In the genomic region with DNA sequence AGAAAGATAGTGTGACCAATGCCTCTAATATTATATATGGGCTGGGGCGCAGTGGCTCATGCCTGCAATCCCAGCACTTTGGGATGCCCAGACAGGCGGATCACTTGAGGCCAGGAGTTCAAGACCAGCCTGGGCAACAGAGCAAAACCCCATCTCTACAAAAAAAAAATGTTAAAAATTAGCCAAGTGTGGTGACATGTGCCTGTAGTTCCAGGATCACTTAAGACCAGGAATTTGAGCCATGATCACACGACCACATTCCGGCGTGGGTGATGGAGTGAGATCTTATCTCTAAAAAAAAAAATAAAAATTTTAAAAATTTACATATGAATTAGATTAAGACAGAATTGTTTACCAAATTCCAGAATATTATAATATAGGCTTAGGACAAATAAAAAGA, we compare ENCODE assay signal across 20 cellular contexts.
"Had no signal": no experiment of that assay in that cellular context is flagged by ENCODE, and none has a peak within 500 bp of the region (broad histone marks: within the 10 kb centered on the region; RNA-seq: fewer than 3 reads in every experiment).

No MANE protein-coding gene starts in this region.

- H3K4me3 Mint-ChIP-seq: activated T-helper 1 cell treated with anti-CD3 and anti-CD28 coated beads, Interleukin-12 subunit alpha, Interleukin-12 subunit beta, Interleukin-2, Interleukin-4 antibody, amounts not matched to agents 30 ng/mL and 10 ng/mL and 1 ng/mL, durations not matched to agents 14 hours and 24 hours and 36 hours; brain; natural killer cell; stimulated activated memory B cell treated with anti-CD40 and anti-IgM and Interleukin-4, amounts not matched to agents 10 μg/mL and 1 μg/mL and 100 μg/mL, for 72 hours had no signal

- H3K27me3 ChIP-seq: gastrocnemius medialis, heart left ventricle, sigmoid colon, upper lobe of left lung had no signal

- H2AFZ ChIP-seq: parathyroid adenoma had no signal

- H3K4me1 ChIP-seq: parathyroid adenoma had no signal

- H3K9me3 Mint-ChIP-seq: activated T-helper 1 cell treated with anti-CD3 and anti-CD28 coated beads, Interleukin-12 subunit alpha, Interleukin-12 subunit beta, Interleukin-2, Interleukin-4 antibody, amounts not matched to agents 30 ng/mL and 10 ng/mL and 1 ng/mL, durations not matched to agents 14 hours and 24 hours and 36 hours; brain; natural killer cell had no signal

- FAIRE-seq: colon had no signal

- H3K27ac ChIP-seq: gastrocnemius medialis, parathyroid adenoma, sigmoid colon, thoracic aorta, upper lobe of left lung, VCaP had no signal

- H3K36me3 ChIP-seq: gastrocnemius medialis, thoracic aorta had no signal

- H3K9ac ChIP-seq: parathyroid adenoma had no signal

- H3K4me3 ChIP-seq: gastrocnemius medialis, heart left ventricle, lung, sigmoid colon, thoracic aorta, upper lobe of left lung had no signal

- ATAC-seq: gastrocnemius medialis; heart left ventricle; left colon; natural killer cell; stimulated activated memory B cell treated with anti-CD40 and anti-IgM and Interleukin-4, amounts not matched to agents 10 μg/mL and 1 μg/mL and 100 μg/mL, for 72 hours had no signal

- DNase-seq: activated CD4-positive, alpha-beta T cell treated with anti-CD3 and anti-CD28 coated beads, Interleukin-2, amount 50 U/mL, for 48 hours; activated T-cell treated with anti-CD3 and anti-CD28 coated beads for 4 hours; anterior cingulate cortex; caudate nucleus; gastrocnemius medialis; heart left ventricle; left colon; natural killer cell; sigmoid colon; stimulated activated CD4-positive, alpha-beta T cell treated with anti-CD3 and anti-CD28 coated beads, Interleukin-4, amount 100 ng/mL, for 24 hours; T-helper 2 cell; upper lobe of left lung had no signal

- H3K27ac Mint-ChIP-seq: activated T-helper 1 cell treated with anti-CD3 and anti-CD28 coated beads, Interleukin-12 subunit alpha, Interleukin-12 subunit beta, Interleukin-2, Interleukin-4 antibody, amounts not matched to agents 30 ng/mL and 10 ng/mL and 1 ng/mL, durations not matched to agents 14 hours and 24 hours and 36 hours; stimulated activated memory B cell treated with anti-CD40 and anti-IgM and Interleukin-4, amounts not matched to agents 10 μg/mL and 1 μg/mL and 100 μg/mL, for 72 hours had no signal

- H3K36me3 Mint-ChIP-seq: natural killer cell had no signal

- H3K9me3 ChIP-seq: gastrocnemius medialis, heart left ventricle, sigmoid colon, thoracic aorta, upper lobe of left lung had no signal

- H3K27me3 Mint-ChIP-seq: brain; stimulated activated memory B cell treated with anti-CD40 and anti-IgM and Interleukin-4, amounts not matched to agents 10 μg/mL and 1 μg/mL and 100 μg/mL, for 72 hours had no signal
